20 cellular contexts compared by ENCODE assay signal in the genomic region with DNA sequence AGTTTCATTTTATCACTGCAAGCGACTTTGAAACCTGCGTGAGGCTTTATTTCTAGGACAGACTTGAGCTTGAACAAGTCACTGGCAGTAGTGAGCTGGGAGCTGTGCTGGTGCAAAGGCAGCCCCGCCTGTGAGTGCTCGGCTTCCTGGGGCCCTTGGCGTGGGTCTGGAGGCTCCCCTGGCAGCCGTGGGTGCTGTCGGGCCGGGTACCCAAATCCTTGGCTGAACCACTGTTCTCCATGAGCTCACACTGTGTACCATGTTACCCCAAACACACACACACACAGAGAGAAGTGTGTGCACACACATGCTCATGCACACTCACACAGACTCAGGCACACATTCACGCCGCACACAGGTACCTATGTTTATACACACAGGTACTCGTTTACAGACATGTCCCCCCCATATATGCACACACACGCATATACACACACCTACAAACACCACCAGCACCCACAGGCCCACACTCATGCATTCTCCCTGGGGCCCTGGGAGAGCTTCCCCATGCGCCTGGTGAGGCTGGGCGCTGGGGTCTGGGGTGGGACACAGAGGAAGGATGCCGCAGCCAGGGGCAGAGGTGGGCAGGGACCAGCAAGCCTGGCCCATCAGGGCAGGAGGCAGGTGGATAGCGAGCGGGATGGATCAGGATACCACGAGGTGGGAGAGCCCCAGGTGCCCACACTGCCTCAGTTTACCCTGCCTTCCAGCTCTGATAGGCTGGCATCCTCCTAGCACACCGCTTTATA.
"Had no signal": no experiment of that assay in that cellular context is flagged by ENCODE, and none has a peak within 500 bp of the region (broad histone marks: within the 10 kb centered on the region; RNA-seq: fewer than 3 reads in every experiment).

No MANE protein-coding gene starts in this region.

- H3K27me3 ChIP-seq: gastrocnemius medialis, right lobe of liver, upper lobe of left lung, uterus had no signal

- H3K4me1 ChIP-seq: esophagus muscularis mucosa, gastrocnemius medialis, prostate gland, right lobe of liver, tibial artery, upper lobe of left lung, uterus had no signal

- DNase-seq: effector memory CD4-positive, alpha-beta T cell; gastrocnemius medialis; immature natural killer cell; mammary epithelial cell; mucosa of descending colon; spleen; stimulated activated CD4-positive, alpha-beta T cell treated with anti-CD3 and anti-CD28 coated beads, Interleukin-15, amount 100 ng/mL, for 24 hours; stimulated activated CD4-positive, alpha-beta T cell treated with anti-CD3 and anti-CD28 coated beads, Interleukin-1b, Interleukin-23, amount 100 ng/mL, for 48 hours; stimulated activated CD4-positive, alpha-beta T cell treated with anti-CD3 and anti-CD28 coated beads, Interleukin-4, amount 100 ng/mL, for 24 hours; upper lobe of left lung; uterus had no signal

- ATAC-seq: gastrocnemius medialis; mucosa of descending colon; right lobe of liver; stimulated activated memory B cell treated with anti-CD40 and anti-IgM and Interleukin-4, amounts not matched to agents 10 μg/mL and 1 μg/mL and 100 μg/mL, for 72 hours had no signal

- H3K27ac ChIP-seq: epithelial cell of prostate, esophagus muscularis mucosa, gastrocnemius medialis, prostate gland, right lobe of liver, spleen, tibial artery, upper lobe of left lung, uterus had no signal

- H3K9me3 ChIP-seq: esophagus muscularis mucosa, gastrocnemius medialis, mucosa of descending colon, prostate gland, right lobe of liver, spleen, tibial artery, upper lobe of left lung, uterus had no signal

- H3K4me3 ChIP-seq: esophagus muscularis mucosa, gastrocnemius medialis, mucosa of descending colon, prostate gland, right lobe of liver, spleen, tibial artery, upper lobe of left lung, uterus had no signal

- H3K36me3 ChIP-seq: esophagus muscularis mucosa, gastrocnemius medialis, prostate gland, right lobe of liver, spleen, tibial artery, upper lobe of left lung, uterus had no signal

- H3K4me1 Mint-ChIP-seq: nephron had no signal

- H3K79me2 ChIP-seq: parathyroid adenoma had no signal

- H3K36me3 Mint-ChIP-seq: immature natural killer cell; stimulated activated memory B cell treated with anti-CD40 and anti-IgM and Interleukin-4, amounts not matched to agents 10 μg/mL and 1 μg/mL and 100 μg/mL, for 72 hours had no signal

- H3K9me3 Mint-ChIP-seq: immature natural killer cell; nephron; stimulated activated memory B cell treated with anti-CD40 and anti-IgM and Interleukin-4, amounts not matched to agents 10 μg/mL and 1 μg/mL and 100 μg/mL, for 72 hours; stimulated activated naive CD8-positive, alpha-beta T cell treated with anti-CD3 and anti-CD28 coated beads, Interleukin-15, Interleukin-2, amounts not matched to agents 100 ng/mL and 50 ng/mL, for 24 hours had no signal

- H3K4me3 Mint-ChIP-seq: immature natural killer cell; nephron; stimulated activated memory B cell treated with anti-CD40 and anti-IgM and Interleukin-4, amounts not matched to agents 10 μg/mL and 1 μg/mL and 100 μg/mL, for 72 hours; stimulated activated naive CD8-positive, alpha-beta T cell treated with anti-CD3 and anti-CD28 coated beads, Interleukin-15, Interleukin-2, amounts not matched to agents 100 ng/mL and 50 ng/mL, for 24 hours had no signal

- H3K27ac Mint-ChIP-seq: immature natural killer cell; nephron; stimulated activated memory B cell treated with anti-CD40 and anti-IgM and Interleukin-4, amounts not matched to agents 10 μg/mL and 1 μg/mL and 100 μg/mL, for 72 hours; stimulated activated naive CD8-positive, alpha-beta T cell treated with anti-CD3 and anti-CD28 coated beads, Interleukin-15, Interleukin-2, amounts not matched to agents 100 ng/mL and 50 ng/mL, for 24 hours had no signal
